12 cellular contexts compared by ENCODE assay signal in genomic region chr7:101562531-101563197, GRCh38.
"Had no signal": no experiment of that assay in that cellular context is flagged by ENCODE, and none has a peak within 500 bp of the region (broad histone marks: within the 10 kb centered on the region; RNA-seq: fewer than 3 reads in every experiment).

No MANE protein-coding gene starts in this region.

- FAIRE-seq: keratinocyte had no signal

- H3K27ac Mint-ChIP-seq: activated naive CD4-positive, alpha-beta T cell treated with anti-CD3 and anti-CD28 coated beads, Interleukin-2, amount 50 U/mL, for 24 hours; activated T-cell treated with anti-CD3 and anti-CD28 coated beads, Interleukin-2, amount 50 U/mL, for 24 hours; neural progenitor cell had no signal

- H3K27me3 ChIP-seq: neural progenitor cell had no signal

- H3K27ac ChIP-seq: brain microvascular endothelial cell, esophagus muscularis mucosa, neural progenitor cell, parathyroid adenoma, tibial artery had no signal

- H3K36me3 Mint-ChIP-seq: activated naive CD4-positive, alpha-beta T cell treated with anti-CD3 and anti-CD28 coated beads, Interleukin-2, amount 50 U/mL, for 24 hours; neural progenitor cell had no signal

- H3K4me3 ChIP-seq: esophagus muscularis mucosa, neural progenitor cell, tibial artery had no signal

- H3K36me3 ChIP-seq: brain microvascular endothelial cell, esophagus muscularis mucosa, neural progenitor cell, tibial artery had no signal

- H3K4me1 ChIP-seq: esophagus muscularis mucosa, neural progenitor cell, parathyroid adenoma, tibial artery had no signal

- H3K9me3 ChIP-seq: esophagus muscularis mucosa, tibial artery had no signal

- ATAC-seq: activated CD4-positive, CD25-positive, alpha-beta regulatory T cell treated with anti-CD3 and anti-CD28 coated beads, Interleukin-2, amount 50 U/mL, for 24 hours had no signal

- DNase-seq: activated effector memory CD4-positive, alpha-beta T cell treated with Interleukin-2 at 50 U/mL for 16 hours; activated T-cell treated with anti-CD3 and anti-CD28 coated beads, Interleukin-2, amount 50 U/mL, for 24 hours; brain microvascular endothelial cell; cerebellar nuclear complex; stimulated activated CD4-positive, alpha-beta T cell treated with anti-CD3 and anti-CD28 coated beads, Interleukin-4, amount 100 ng/mL, for 4 hours had no signal

- H3K9me3 Mint-ChIP-seq: activated naive CD4-positive, alpha-beta T cell treated with anti-CD3 and anti-CD28 coated beads, Interleukin-2, amount 50 U/mL, for 24 hours; activated T-cell treated with anti-CD3 and anti-CD28 coated beads, Interleukin-2, amount 50 U/mL, for 24 hours; neural progenitor cell had no signal

- H3K9ac ChIP-seq: neural progenitor cell, parathyroid adenoma had no signal

- H3K4me3 Mint-ChIP-seq: activated naive CD4-positive, alpha-beta T cell treated with anti-CD3 and anti-CD28 coated beads, Interleukin-2, amount 50 U/mL, for 24 hours; activated T-cell treated with anti-CD3 and anti-CD28 coated beads, Interleukin-2, amount 50 U/mL, for 24 hours; neural progenitor cell had no signal
